8 cellular contexts compared by ENCODE assay signal in genomic region chr1:109547412-109548320, GRCh38. TPM values are rescaled to one million over a fixed set of nuclear protein-coding genes. Genes with fewer than 3 reads are reported as not detected.
DNase-seq lines count a peak whose midpoint lies in the region; ATAC-seq, FAIRE-seq and TF ChIP-seq lines count a peak whose summit lies in the region.

No MANE protein-coding gene starts in this region.

- FAIRE-seq in bronchial epithelial cell (lab: Jason Lieb, UNC): no peak

- H3K9me3 ChIP-seq in BLaER1 (no peaks in the 10 kb centered on the region), liver (ENCODE audit: control insufficient read depth in 4 of 4, low read length in 3 of 4) (no peaks in the 10 kb centered on the region)

- peaks cover 39% of the 10 kb centered on the region for H4K20me1 ChIP-seq in BLaER1

- TF ChIP-seq CTCF in bronchial epithelial cell (IDR thresholded peaks at IDR 0.05; ENCODE audit: insufficient read depth, low read length, severe bottlenecking) (no peak), liver (IDR thresholded peaks at IDR 0.05; ENCODE audit: low read depth, low read length, missing input control) (no peak)

- 0 out of 2 replicates have a peak, but pooled peaks cover 5% of the 10 kb centered on the region for H3K36me3 ChIP-seq in BLaER1
- no peaks in the 10 kb centered on the region for H3K36me3 ChIP-seq in bronchial epithelial cell (ENCODE audit: control insufficient read depth, insufficient read depth, low read length)
- H3K36me3 ChIP-seq in liver (ENCODE audit: control insufficient read depth in 4 of 4, insufficient read depth in 3 of 4, low read depth in 1 of 4, low read length in 3 of 4): no peaks in the 10 kb centered on the region

- H3K27me3 ChIP-seq in BLaER1 (no peaks in the 10 kb centered on the region), bronchial epithelial cell (ENCODE audit: control insufficient read depth, insufficient read depth, low read length) (no peaks in the 10 kb centered on the region), liver (ENCODE audit: control insufficient read depth in 4 of 4, insufficient read depth in 4 of 4, low read length in 3 of 4) (no peaks in the 10 kb centered on the region)

- peak; percentile 11 for DNase-seq in NCI-H748 treated with DMSO at 0.1 percent for 48 hours (lab: John Stamatoyannopoulos, UW)
- peak; percentile 31 for DNase-seq in bronchial epithelial cell (ENCODE audit: low read depth)
- DNase-seq in substantia nigra (lab: John Stamatoyannopoulos, UW): peak in 8 of 49 donors; percentile 31 to 66 (median 52)
- DNase-seq in retina: no peak

- H3K9ac ChIP-seq in BLaER1: peak overlapping the region; percentile 92
- H3K9ac ChIP-seq in liver (ENCODE audit: low read depth in 1 of 2, low read length in 2 of 2): peak overlapping the region; percentile 85 to 93

- H3K4me3 ChIP-seq in BLaER1 (peak overlapping the region; percentile 89), bronchial epithelial cell (ENCODE audit: low read depth, low read length) (peak overlapping the region; percentile 98), liver (ENCODE audit: low read depth in 1 of 3, low read length in 3 of 3) (peak overlapping the region; percentile 87 to 93 (median 89))

- ATAC-seq in GM19467 (IDR thresholded peaks at IDR 0.05; ENCODE audit: unreplicated experiment): peak; percentile 4
- no peak for ATAC-seq in GM21360 (IDR thresholded peaks at IDR 0.05; ENCODE audit: unreplicated experiment)

- peak overlapping the region; percentile 95 for H3K4me2 ChIP-seq in BLaER1

- TF ChIP-seq RAD21 in liver (IDR thresholded peaks at IDR 0.05): no peak

- 5% methylated on average over 22 of the region's 22 CpGs for WGBS in liver

- H3K4me1 ChIP-seq in BLaER1: peaks cover 32% of the 10 kb centered on the region
- peaks cover 5 to 41% (median 29%) of the 10 kb centered on the region in 4 donors for H3K4me1 ChIP-seq in liver (ENCODE audit: control insufficient read depth in 4 of 4, insufficient read depth in 4 of 4, low read length in 3 of 4)

- H3K27ac ChIP-seq in BLaER1: peak overlapping the region; percentile 95
- peak overlapping the region; percentile 90 to 94 for H3K27ac ChIP-seq in liver (ENCODE audit: low read depth in 1 of 2, low read length in 2 of 2)
- H3K27ac ChIP-seq in substantia nigra (ENCODE audit: low read depth, low read length, poor library complexity, severe bottlenecking): peak overlapping the region; percentile 89

TF ChIP-seq in liver, 16 proteins besides CTCF, POLR2A, EP300 and RAD21:
- TF ChIP-seq TAF1 (conservative IDR thresholded peaks at IDR 0.05): no peak
- no peak for TF ChIP-seq ZBTB33 (IDR thresholded peaks at IDR 0.05)
- TF ChIP-seq HNF4G (IDR thresholded peaks at IDR 0.05): no peak
- no peak for TF ChIP-seq MAX (IDR thresholded peaks at IDR 0.05)
- TF ChIP-seq YY1 (IDR thresholded peaks at IDR 0.05): no peak

RNA-seq across cellular contexts. Expression of gene GNAI3, which starts 0.7 kb away (rescaled TPM):
- 18.7 and 21.6 TPM in 2 replicates for total RNA-seq in bronchial epithelial cell
- 1 to 10 TPM; 6.4 to 6.5 TPM for total RNA-seq in liver
- 1 to 10 TPM; 1.9 to 2.2 TPM for polyA plus RNA-seq in liver

RNA-seq across cellular contexts. Expression of gene GPR61, which starts 8.0 kb away (rescaled TPM):
- total RNA-seq in bronchial epithelial cell: not detected in 2 replicates
- not detected for total RNA-seq in liver
- under 1 TPM in 1 of 2 donors, not detected in 1; 0.32 TPM for polyA plus RNA-seq in liver

RNA-seq across cellular contexts. Expression of gene AMIGO1, which starts 38.1 kb away (rescaled TPM):
- total RNA-seq in bronchial epithelial cell (0.13 and 0.26 TPM in 2 replicates), liver (1 to 10 TPM in 1 of 2 donors, under 1 TPM in 1; 0.75 to 4.6 TPM)
- 1 to 10 TPM; 1.7 to 2.0 TPM for polyA plus RNA-seq in liver

RNA-seq across cellular contexts. Expression of gene CYB561D1, which starts 53.8 kb away (rescaled TPM):
- total RNA-seq in bronchial epithelial cell (5.0 and 8.1 TPM in 2 replicates), liver (1 to 10 TPM; 2.5 to 2.8 TPM)
- polyA plus RNA-seq in liver: 1 to 10 TPM; 1.3 to 1.5 TPM
